Comparison of ENCODE assay signal across 1 cellular context in the genomic region with DNA sequence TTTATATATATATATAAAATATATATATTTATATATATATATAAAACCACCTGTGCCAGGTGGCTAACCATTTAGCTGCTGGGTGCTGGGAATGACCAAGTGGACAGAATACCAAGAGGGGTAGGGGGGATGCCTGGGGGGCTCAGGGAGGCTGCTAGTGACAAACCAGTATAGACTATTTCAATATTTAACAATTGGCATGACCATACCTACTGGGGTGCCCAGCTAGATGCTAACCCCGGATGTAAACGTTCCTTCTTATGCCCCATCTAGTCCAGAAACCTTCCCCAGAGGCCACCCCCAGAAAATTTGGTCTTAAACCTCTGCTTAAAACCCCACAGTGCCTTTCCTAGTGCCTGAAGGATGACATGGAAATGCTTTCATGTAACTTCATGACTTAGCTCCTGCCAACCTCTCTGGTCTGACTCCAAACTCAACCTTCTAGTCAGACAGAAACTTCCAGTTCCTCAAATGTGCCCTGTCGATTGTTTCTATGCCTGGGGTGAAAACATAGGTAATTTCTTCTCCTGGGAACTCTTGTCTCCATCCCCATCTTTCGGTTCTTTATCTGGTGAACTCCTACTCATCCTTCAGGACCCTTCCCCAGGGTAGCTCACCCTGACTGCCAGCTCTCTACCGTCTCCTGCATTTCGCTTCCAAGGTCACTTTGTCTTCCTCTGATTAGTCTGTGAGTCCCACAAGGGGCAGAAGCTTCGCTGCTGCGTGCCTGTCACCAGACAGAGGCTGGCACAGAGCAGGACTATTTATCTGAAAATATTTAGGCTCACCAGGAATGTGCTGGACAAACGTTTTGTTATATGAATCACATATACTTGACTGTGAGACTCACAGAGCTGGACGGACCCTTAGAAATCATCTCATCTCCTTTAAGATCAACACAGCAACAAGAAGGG.
TF ChIP-seq lines count a peak whose summit lies in the region.

No MANE protein-coding gene starts in this region.

TF ChIP-seq in SK-N-SH, 30 proteins besides CTCF, POLR2A, EP300 and RAD21 (continued from another document):
- TF ChIP-seq, protein P1, sequence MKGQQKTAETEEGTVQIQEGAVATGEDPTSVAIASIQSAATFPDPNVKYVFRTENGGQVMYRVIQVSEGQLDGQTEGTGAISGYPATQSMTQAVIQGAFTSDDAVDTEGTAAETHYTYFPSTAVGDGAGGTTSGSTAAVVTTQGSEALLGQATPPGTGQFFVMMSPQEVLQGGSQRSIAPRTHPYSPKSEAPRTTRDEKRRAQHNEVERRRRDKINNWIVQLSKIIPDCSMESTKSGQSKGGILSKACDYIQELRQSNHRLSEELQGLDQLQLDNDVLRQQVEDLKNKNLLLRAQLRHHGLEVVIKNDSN (IDR thresholded peaks at IDR 0.05; ENCODE audit: borderline replicate concordance, low read depth): no peak
- TF ChIP-seq ELF1 (IDR thresholded peaks at IDR 0.05): no peak
- TF ChIP-seq, protein P2, sequence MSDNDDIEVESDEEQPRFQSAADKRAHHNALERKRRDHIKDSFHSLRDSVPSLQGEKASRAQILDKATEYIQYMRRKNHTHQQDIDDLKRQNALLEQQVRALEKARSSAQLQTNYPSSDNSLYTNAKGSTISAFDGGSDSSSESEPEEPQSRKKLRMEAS (IDR thresholded peaks at IDR 0.05; ENCODE audit: low read depth): no peak
